ENCODE assay signal across 1 cellular context in genomic region chr4:81404294-81404693, GRCh38.
TF ChIP-seq lines count a peak whose summit lies in the region.

No MANE protein-coding gene starts in this region.

TF ChIP-seq in H1, 55 proteins besides CTCF, POLR2A, EP300 and RAD21:
- TF ChIP-seq KDM4A (IDR thresholded peaks at IDR 0.05; ENCODE audit: low read depth, low read length, severe bottlenecking): no peak
- no peak for TF ChIP-seq SIRT6 (IDR thresholded peaks at IDR 0.05; ENCODE audit: low read length)
- TF ChIP-seq, protein P1, sequence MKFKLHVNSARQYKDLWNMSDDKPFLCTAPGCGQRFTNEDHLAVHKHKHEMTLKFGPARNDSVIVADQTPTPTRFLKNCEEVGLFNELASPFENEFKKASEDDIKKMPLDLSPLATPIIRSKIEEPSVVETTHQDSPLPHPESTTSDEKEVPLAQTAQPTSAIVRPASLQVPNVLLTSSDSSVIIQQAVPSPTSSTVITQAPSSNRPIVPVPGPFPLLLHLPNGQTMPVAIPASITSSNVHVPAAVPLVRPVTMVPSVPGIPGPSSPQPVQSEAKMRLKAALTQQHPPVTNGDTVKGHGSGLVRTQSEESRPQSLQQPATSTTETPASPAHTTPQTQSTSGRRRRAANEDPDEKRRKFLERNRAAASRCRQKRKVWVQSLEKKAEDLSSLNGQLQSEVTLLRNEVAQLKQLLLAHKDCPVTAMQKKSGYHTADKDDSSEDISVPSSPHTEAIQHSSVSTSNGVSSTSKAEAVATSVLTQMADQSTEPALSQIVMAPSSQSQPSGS (IDR thresholded peaks at IDR 0.05; ENCODE audit: low read length): no peak
- no peak for TF ChIP-seq JUND (IDR thresholded peaks at IDR 0.05; ENCODE audit: low read length)
- TF ChIP-seq, protein P2, sequence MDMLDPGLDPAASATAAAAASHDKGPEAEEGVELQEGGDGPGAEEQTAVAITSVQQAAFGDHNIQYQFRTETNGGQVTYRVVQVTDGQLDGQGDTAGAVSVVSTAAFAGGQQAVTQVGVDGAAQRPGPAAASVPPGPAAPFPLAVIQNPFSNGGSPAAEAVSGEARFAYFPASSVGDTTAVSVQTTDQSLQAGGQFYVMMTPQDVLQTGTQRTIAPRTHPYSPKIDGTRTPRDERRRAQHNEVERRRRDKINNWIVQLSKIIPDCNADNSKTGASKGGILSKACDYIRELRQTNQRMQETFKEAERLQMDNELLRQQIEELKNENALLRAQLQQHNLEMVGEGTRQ (IDR thresholded peaks at IDR 0.05; ENCODE audit: low read length): no peak
- TF ChIP-seq SP2 (IDR thresholded peaks at IDR 0.05; ENCODE audit: low read length): no peak
- TF ChIP-seq CBX8 (IDR thresholded peaks at IDR 0.05; ENCODE audit: borderline replicate concordance, low read depth, low read length): no peak
- no peak for TF ChIP-seq GTF2F1 (IDR thresholded peaks at IDR 0.05; ENCODE audit: borderline replicate concordance, low read depth, low read length)
- no peak for TF ChIP-seq KDM5A (IDR thresholded peaks at IDR 0.05; ENCODE audit: low read length)
- no peak for TF ChIP-seq SAP30 (IDR thresholded peaks at IDR 0.05; ENCODE audit: insufficient read depth, insufficient replicate concordance, low read length)
- TF ChIP-seq CHD1 (IDR thresholded peaks at IDR 0.05; ENCODE audit: low read depth, low read length): no peak
